Comparison of ENCODE assay signal across 8 cellular contexts in genomic region chr10:102652170-102652926, GRCh38. TPM values are rescaled to one million over a fixed set of nuclear protein-coding genes. Genes with fewer than 3 reads are reported as not detected.
A peak's percentile ranks its signal among the peaks of the same experiment; 100 is the strongest.
DNase-seq lines count a peak whose midpoint lies in the region; ATAC-seq and TF ChIP-seq lines count a peak whose summit lies in the region.

No MANE protein-coding gene starts in this region.

- H3K36me3 ChIP-seq in left lung = peaks cover 0 to 55% of the 10 kb centered on the region in 2 donors

- DNase-seq in GM13977 (ENCODE audit: low spot score) (peak; percentile 75), NB4 (ENCODE audit: low read depth) (peak; percentile 59), left lung (peak in 1 of 2 donors; percentile 55), erythroblast (lab: John Stamatoyannopoulos, UW) (no peak), T-helper 9 cell (no peak), SKM-1 treated with dmso at 0.1 percent for 144 hours (lab: John Stamatoyannopoulos, UW; ENCODE audit: unreplicated experiment) (no peak)

- intact Hi-C loops in left lung (cut with DNase I) = no loop called here

- H3K4me1 ChIP-seq in left lung = peaks cover 63 to 97% of the 10 kb centered on the region in 2 donors

- peak; percentile 34 for ATAC-seq in GM21619 (IDR thresholded peaks at IDR 0.05; ENCODE audit: unreplicated experiment)
- ATAC-seq in left lung = no peak
- ATAC-seq in HG02970 (IDR thresholded peaks at IDR 0.05; ENCODE audit: low FRiP score, unreplicated experiment) = no peak

- TF ChIP-seq POLR2A in NB4 (IDR thresholded peaks at IDR 0.05; ENCODE audit: extremely low read depth, insufficient read length) (no peak), erythroblast (IDR thresholded peaks at IDR 0.05; ENCODE audit: low read length) (no peak)

- H3K4me3 ChIP-seq in NB4 (ENCODE audit: low read depth, low read length) (no peak overlapping the region), left lung (no peak overlapping the region)

- H3K9me3 ChIP-seq in left lung = no peaks in the 10 kb centered on the region

- in situ Hi-C loops in GM13977 (cut with MboI; ENCODE audit: low pct_unique_long_range_greater_than_20kb, low sequenced_read_pairs, unreplicated experiment) = no loop called here

- no peaks in the 10 kb centered on the region for H3K27me3 ChIP-seq in left lung

- TF ChIP-seq CTCF in GM13977 (IDR thresholded peaks at IDR 0.05; ENCODE audit: extremely low read depth, insufficient read depth, missing control alignments) (no peak), NB4 (IDR thresholded peaks at IDR 0.05; ENCODE audit: low read depth, low read length) (no peak), left lung (IDR thresholded peaks at IDR 0.05) (no peak)

- H3K27ac ChIP-seq in left lung = peak overlapping the region; percentile 44 to 98

RNA-seq across cellular contexts. Expression of gene TRIM8, which starts 8.1 kb away (rescaled TPM):
- 100 to 1,000 TPM; 123 to 180 TPM for total RNA-seq in left lung

Comparison
In these comparisons a context has a peak if more than half of its experiments do, and no peak if none do; other contexts are left out.
1. DNase-seq: peak in GM13977 (single experiment) and NB4 (single experiment); none in erythroblast (0 of 2), T-helper 9 cell (single experiment) and SKM-1 treated with dmso at 0.1 percent for 144 hours (single experiment).